In genomic region chr13:42575938-42576337, GRCh38 we compare ENCODE assay signal across 25 cellular contexts. TPM values are rescaled to one million over a fixed set of nuclear protein-coding genes. Genes with fewer than 3 reads are reported as not detected.
DNase-seq lines count a peak whose midpoint lies in the region; ATAC-seq, FAIRE-seq and TF ChIP-seq lines count a peak whose summit lies in the region.
"Had no signal": no experiment of that assay in that cellular context is flagged by ENCODE, and none has a peak within 500 bp of the region (broad histone marks: within the 10 kb centered on the region; RNA-seq: fewer than 3 reads in every experiment).

No MANE protein-coding gene starts in this region.

- no peak for FAIRE-seq in kidney (lab: Jason Lieb, UNC)

- no peaks in the 10 kb centered on the region for H3K36me3 Mint-ChIP-seq in natural killer cell treated with Interleukin-12 subunit alpha and Interleukin-12 subunit beta and Interleukin-15 and Interleukin-18, amount 100 ng/mL, for 72 hours
- H3K36me3 Mint-ChIP-seq in natural killer cell: no peaks in the 10 kb centered on the region
- H3K36me3 Mint-ChIP-seq in activated T-helper 2 cell treated with anti-CD3 and anti-CD28 coated beads, Interferon-gamma antibody, Interleukin-2, Interleukin-4, amounts not matched to agents 10 μg/mL and 5 μg/mL and 100 μg/mL, durations not matched to agents 14 hours and 24 hours and 36 hours (ENCODE audit: low read depth): peaks cover 5% of the 10 kb centered on the region

- intact Hi-C loops in natural killer cell (cut with micrococcal nuclease) (loop anchor here (5.0 kb wide), 1 partner anchor 184 kb away; no protein-coding TSS in a partner anchor), prostate gland (cut with DNase I) (no loop called here), transverse colon (cut with DNase I; ENCODE audit: low total_unique reads) (no loop called here), kidney (cut with DNase I) (no loop called here)
- intact Hi-C loops in activated T-helper 2 cell treated with anti-CD3 and anti-CD28 coated beads, Interferon-gamma antibody, Interleukin-2, Interleukin-4, amounts not matched to agents 10 μg/mL and 5 μg/mL and 100 μg/mL, durations not matched to agents 14 hours and 24 hours and 36 hours (cut with micrococcal nuclease): loop anchor here (1.0 to 5.0 kb wide), 5 partner anchors 79 to 421 kb away; no protein-coding TSS in a partner anchor

- H3K27me3 ChIP-seq in HUES64 (ENCODE audit: insufficient read depth, low read length) (peaks cover 33% of the 10 kb centered on the region), prostate gland (replicated peaks; ENCODE audit: insufficient read depth) (peaks cover 2% of the 10 kb centered on the region), transverse colon (peaks cover 72% of the 10 kb centered on the region), H7 (ENCODE audit: control insufficient read depth, insufficient read depth, low read length) (peaks cover 20% of the 10 kb centered on the region)
- H3K27me3 ChIP-seq: Peyer's patch had no signal

- in situ Hi-C loops in transverse colon (cut with MboI; ENCODE audit: low pct_ligation_motif_present in 1 of 4, low pct_unique_long_range_greater_than_20kb in 1 of 4, low sequenced_read_pairs in 3 of 4): loop anchor here in 2 of 4 donors (25.0 kb wide), 2 partner anchors 561 to 1236 kb away; no protein-coding TSS in a partner anchor

- H3K36me3 ChIP-seq in HUES64 (ENCODE audit: insufficient read depth, low read length) (no peaks in the 10 kb centered on the region), prostate gland (no peaks in the 10 kb centered on the region), transverse colon (no peaks in the 10 kb centered on the region), H7 (replicated peaks; ENCODE audit: control insufficient read depth, insufficient read depth, low read length) (no peaks in the 10 kb centered on the region), kidney (ENCODE audit: control insufficient read depth in 1 of 2, insufficient read depth in 2 of 2, low read length in 2 of 2) (no peaks in the 10 kb centered on the region)
- H3K36me3 ChIP-seq: cardiac muscle cell, MG63, neutrophil, Peyer's patch, SJSA1 had no signal

- H3K4me1 Mint-ChIP-seq in natural killer cell treated with Interleukin-12 subunit alpha and Interleukin-12 subunit beta and Interleukin-15 and Interleukin-18, amount 100 ng/mL, for 72 hours (ENCODE audit: low read depth in 2 of 2): peaks cover 37 to 47% of the 10 kb centered on the region in 2 donors
- peaks cover 53% of the 10 kb centered on the region in 2 donors for H3K4me1 Mint-ChIP-seq in natural killer cell
- H3K4me1 Mint-ChIP-seq in activated T-helper 2 cell treated with anti-CD3 and anti-CD28 coated beads, Interferon-gamma antibody, Interleukin-2, Interleukin-4, amounts not matched to agents 10 μg/mL and 5 μg/mL and 100 μg/mL, durations not matched to agents 14 hours and 24 hours and 36 hours (ENCODE audit: low read depth): peaks cover 46% of the 10 kb centered on the region

- no peak for DNase-seq in natural killer cell treated with Interleukin-12 subunit alpha and Interleukin-12 subunit beta and Interleukin-15 and Interleukin-18, amount 100 ng/mL, for 72 hours (ENCODE audit: low spot score)
- DNase-seq in natural killer cell: no peak
- DNase-seq in activated T-helper 2 cell treated with anti-CD3 and anti-CD28 coated beads, Interferon-gamma antibody, Interleukin-2, Interleukin-4, amounts not matched to agents 10 μg/mL and 5 μg/mL and 100 μg/mL, durations not matched to agents 14 hours and 24 hours and 36 hours (ENCODE audit: low spot score): no peak
- DNase-seq in prostate gland (ENCODE audit: low spot score): peak; percentile 10
- no peak for DNase-seq in transverse colon
- DNase-seq in H7: no peak
- DNase-seq in kidney: no peak
- DNase-seq: activated CD4-positive, CD25-positive, alpha-beta regulatory T cell; activated effector memory CD4-positive, alpha-beta T cell treated with anti-CD3 and anti-CD28 coated beads, Interleukin-2, amount 50 U/mL, for 16 hours; amniotic stem cell; DMS79 treated with DMSO at 0.1 percent for 48 hours; MG63; NCI-H1694 treated with DMSO at 0.1 percent for 48 hours; NCI-H226; NK-92 treated with Interleukin-12 subunit alpha and Interleukin-12 subunit beta, amount 100 ng/mL, for 24 hours; Peyer's patch; stimulated activated CD4-positive, alpha-beta T cell treated with anti-CD3 and anti-CD28 coated beads, Interleukin-4, amount 100 ng/mL, for 1 hour; stimulated activated naive CD8-positive, alpha-beta T cell treated with anti-CD3 and anti-CD28 coated beads, Interleukin-15, Interleukin-2, amounts not matched to agents 100 U/mL and 50 U/mL, for 24 hours; trophoblast cell had no signal

- TF ChIP-seq POLR2A in prostate gland (IDR thresholded peaks at IDR 0.05): no peak
- TF ChIP-seq POLR2A in transverse colon (IDR thresholded peaks at IDR 0.05): no peak

- no peak for TF ChIP-seq EP300 in transverse colon (IDR thresholded peaks at IDR 0.05; ENCODE audit: low read depth)

- H3K9ac ChIP-seq in HUES64 (ENCODE audit: low read depth, low read length): no peak overlapping the region
- H3K9ac ChIP-seq in kidney (ENCODE audit: low read length in 2 of 2): no peak overlapping the region

- TF ChIP-seq CTCF in natural killer cell (IDR thresholded peaks at IDR 0.05) (no peak), prostate gland (IDR thresholded peaks at IDR 0.05) (no peak), transverse colon (IDR thresholded peaks at IDR 0.05) (no peak), kidney (IDR thresholded peaks at IDR 0.05; ENCODE audit: borderline replicate concordance, extremely low read depth, insufficient read depth) (no peak)

- peaks cover 15 to 45% of the 10 kb centered on the region in 2 donors for H3K27me3 Mint-ChIP-seq in natural killer cell treated with Interleukin-12 subunit alpha and Interleukin-12 subunit beta and Interleukin-15 and Interleukin-18, amount 100 ng/mL, for 72 hours
- peaks cover 7 to 8% of the 10 kb centered on the region in 2 donors for H3K27me3 Mint-ChIP-seq in natural killer cell (ENCODE audit: low read depth in 2 of 2)
- peaks cover 5% of the 10 kb centered on the region for H3K27me3 Mint-ChIP-seq in activated T-helper 2 cell treated with anti-CD3 and anti-CD28 coated beads, Interferon-gamma antibody, Interleukin-2, Interleukin-4, amounts not matched to agents 10 μg/mL and 5 μg/mL and 100 μg/mL, durations not matched to agents 14 hours and 24 hours and 36 hours (ENCODE audit: low read depth)

- H3K9me3 ChIP-seq in HUES64 (ENCODE audit: insufficient read depth, low read depth, low read length) (peaks cover 5% of the 10 kb centered on the region; the same call in 1 of the 2 replicates), prostate gland (no peaks in the 10 kb centered on the region), transverse colon (no peaks in the 10 kb centered on the region), kidney (ENCODE audit: control insufficient read depth in 1 of 2, low read length in 2 of 2) (peaks cover 0 to 5% of the 10 kb centered on the region in 2 donors)
- H3K9me3 ChIP-seq: neutrophil, Peyer's patch, SJSA1 had no signal

- H3K4me3 Mint-ChIP-seq in natural killer cell treated with Interleukin-12 subunit alpha and Interleukin-12 subunit beta and Interleukin-15 and Interleukin-18, amount 100 ng/mL, for 72 hours: peak overlapping the region; percentile 85
- H3K4me3 Mint-ChIP-seq in natural killer cell: no peak overlapping the region
- H3K4me3 Mint-ChIP-seq in activated T-helper 2 cell treated with anti-CD3 and anti-CD28 coated beads, Interferon-gamma antibody, Interleukin-2, Interleukin-4, amounts not matched to agents 10 μg/mL and 5 μg/mL and 100 μg/mL, durations not matched to agents 14 hours and 24 hours and 36 hours (ENCODE audit: low read depth): peak overlapping the region; percentile 74
- H3K4me3 Mint-ChIP-seq: dendritic cell treated with granulocyte-macrophage colony-stimulating factor and Interleukin-4, amounts not matched to agents 40 ng/mL and 50 ng/mL, for 4 days had no signal

- ATAC-seq in natural killer cell treated with Interleukin-12 subunit alpha and Interleukin-12 subunit beta and Interleukin-15 and Interleukin-18, amount 100 ng/mL, for 72 hours: no peak
- no peak for ATAC-seq in natural killer cell
- ATAC-seq: stimulated activated naive CD8-positive, alpha-beta T cell treated with anti-CD3 and anti-CD28 coated beads, Interleukin-15, Interleukin-2, amounts not matched to agents 100 U/mL and 50 U/mL, for 24 hours had no signal

- H3K4me3 ChIP-seq in HUES64 (ENCODE audit: low read length): 0 out of 2 replicates have a peak overlapping the region, but pooled peaks have one; percentile 65
- H3K4me3 ChIP-seq in prostate gland: no peak overlapping the region
- no peak overlapping the region for H3K4me3 ChIP-seq in transverse colon
- H3K4me3 ChIP-seq in H7 (ENCODE audit: insufficient read depth, low read depth, low read length): no peak overlapping the region
- no peak overlapping the region for H3K4me3 ChIP-seq in kidney (ENCODE audit: low read length in 2 of 2)
- H3K4me3 ChIP-seq: cardiac muscle cell, MG63, SJSA1 had no signal

- H3K27ac ChIP-seq in HUES64 (ENCODE audit: low read depth, low read length) (no peak overlapping the region), prostate gland (no peak overlapping the region), transverse colon (no peak overlapping the region), kidney (ENCODE audit: low read depth in 2 of 2, low read length in 2 of 2) (no peak overlapping the region)
- H3K27ac ChIP-seq: cardiac muscle cell, HL-60, neutrophil, Peyer's patch, SJSA1 had no signal

- no peaks in the 10 kb centered on the region for H3K9me3 Mint-ChIP-seq in natural killer cell treated with Interleukin-12 subunit alpha and Interleukin-12 subunit beta and Interleukin-15 and Interleukin-18, amount 100 ng/mL, for 72 hours
- no peaks in the 10 kb centered on the region for H3K9me3 Mint-ChIP-seq in natural killer cell
- peaks cover 16% of the 10 kb centered on the region for H3K9me3 Mint-ChIP-seq in activated T-helper 2 cell treated with anti-CD3 and anti-CD28 coated beads, Interferon-gamma antibody, Interleukin-2, Interleukin-4, amounts not matched to agents 10 μg/mL and 5 μg/mL and 100 μg/mL, durations not matched to agents 14 hours and 24 hours and 36 hours

- 88% methylated on average over 7 of the region's 7 CpGs for WGBS in HUES64
- WGBS in prostate gland: 43% methylated on average over 7 of the region's 7 CpGs
- 61 to 68% methylated on average over 6 to 7 of the region's 7 CpGs for WGBS in transverse colon (ENCODE audit: low coverage in 1 of 2), 2 donors

- H3K27ac Mint-ChIP-seq in natural killer cell treated with Interleukin-12 subunit alpha and Interleukin-12 subunit beta and Interleukin-15 and Interleukin-18, amount 100 ng/mL, for 72 hours: peak overlapping the region; percentile 12 to 20
- H3K27ac Mint-ChIP-seq in natural killer cell: no peak overlapping the region
- peak overlapping the region; percentile 5 for H3K27ac Mint-ChIP-seq in activated T-helper 2 cell treated with anti-CD3 and anti-CD28 coated beads, Interferon-gamma antibody, Interleukin-2, Interleukin-4, amounts not matched to agents 10 μg/mL and 5 μg/mL and 100 μg/mL, durations not matched to agents 14 hours and 24 hours and 36 hours
- H3K27ac Mint-ChIP-seq: dendritic cell treated with granulocyte-macrophage colony-stimulating factor and Interleukin-4, amounts not matched to agents 40 ng/mL and 50 ng/mL, for 4 days had no signal

- H3K4me1 ChIP-seq in HUES64 (ENCODE audit: insufficient read depth, low read length) (peaks cover 32% of the 10 kb centered on the region), prostate gland (replicated peaks) (no peaks in the 10 kb centered on the region), transverse colon (peaks cover 6 to 24% (median 13%) of the 10 kb centered on the region in 4 donors), kidney (ENCODE audit: control insufficient read depth in 1 of 2, insufficient read depth in 1 of 2, low read depth in 1 of 2, low read length in 2 of 2) (peaks cover 0 to 4% of the 10 kb centered on the region in 2 donors)
- H3K4me1 ChIP-seq: SJSA1 had no signal

RNA-seq across cellular contexts. Expression of gene TNFSF11, which starts 2.0 kb away (rescaled TPM):
- 1 to 10 TPM; 2.3 to 2.8 TPM for total RNA-seq in natural killer cell treated with Interleukin-12 subunit alpha and Interleukin-12 subunit beta and Interleukin-15 and Interleukin-18, amount 100 ng/mL, for 72 hours
- 1 to 10 TPM in 2 of 3 donors, under 1 TPM in 1; 0.93 to 2.8 (median 1.0) TPM for total RNA-seq in natural killer cell
- 4.4 TPM for polyA plus RNA-seq in HUES64 (2013, experiment 1 of 2)
- 2.7 TPM for polyA plus RNA-seq in HUES64 (2013, experiment 2 of 2)
- total RNA-seq in activated T-helper 2 cell treated with anti-CD3 and anti-CD28 coated beads, Interferon-gamma antibody, Interleukin-2, Interleukin-4, amounts not matched to agents 10 μg/mL and 5 μg/mL and 100 μg/mL, durations not matched to agents 14 hours and 24 hours and 36 hours: 4.4 and 5.0 TPM in 2 replicates
- total RNA-seq in prostate gland: 1 to 10 TPM in 1 of 2 donors, not detected in 1; 1.2 TPM
- total RNA-seq in transverse colon: under 1 TPM in 1 of 4 donors, not detected in 3; 0.79 TPM
- total RNA-seq in H7 (2014; rRNA removed; shearing (Covaris generic)): 0.90 and 2.6 TPM in 2 replicates
- 0.22 TPM for total RNA-seq in kidney
- not detected for polyA plus RNA-seq in kidney (ENCODE audit: insufficient read depth, low read depth, low replicate concordance)
- total RNA-seq: cardiac muscle cell had no signal
- polyA plus RNA-seq: cardiac muscle cell had no signal

Comparison
In these comparisons a context has a peak if more than half of its experiments do, and no peak if none do; other contexts are left out.
1. H3K27ac Mint-ChIP-seq: peak in natural killer cell treated with Interleukin-12 subunit alpha and Interleukin-12 subunit beta and Interleukin-15 and Interleukin-18, amount 100 ng/mL, for 72 hours (2 of 2) and activated T-helper 2 cell treated with anti-CD3 and anti-CD28 coated beads, Interferon-gamma antibody, Interleukin-2, Interleukin-4, amounts not matched to agents 10 μg/mL and 5 μg/mL and 100 μg/mL, durations not matched to agents 14 hours and 24 hours and 36 hours (single experiment); none in natural killer cell (0 of 2).
2. intact Hi-C loops: an anchor here in natural killer cell (5.0 kb wide) and activated T-helper 2 cell treated with anti-CD3 and anti-CD28 coated beads, Interferon-gamma antibody, Interleukin-2, Interleukin-4, amounts not matched to agents 10 μg/mL and 5 μg/mL and 100 μg/mL, durations not matched to agents 14 hours and 24 hours and 36 hours (1.0 to 5.0 kb wide); none called in prostate gland, transverse colon and kidney.